1 cellular context compared by ENCODE assay signal in genomic region chr10:100046088-100046487, GRCh38.
TF ChIP-seq lines count a peak whose summit lies in the region.

No MANE protein-coding gene starts in this region.

TF ChIP-seq in GM23338, 12 proteins besides CTCF, POLR2A, EP300 and RAD21 (continued from another document):
- TF ChIP-seq ZNF331 (CRISPR knock-in tag; IDR thresholded peaks at IDR 0.05; ENCODE audit: low read depth) = no peak
